In the genomic region with DNA sequence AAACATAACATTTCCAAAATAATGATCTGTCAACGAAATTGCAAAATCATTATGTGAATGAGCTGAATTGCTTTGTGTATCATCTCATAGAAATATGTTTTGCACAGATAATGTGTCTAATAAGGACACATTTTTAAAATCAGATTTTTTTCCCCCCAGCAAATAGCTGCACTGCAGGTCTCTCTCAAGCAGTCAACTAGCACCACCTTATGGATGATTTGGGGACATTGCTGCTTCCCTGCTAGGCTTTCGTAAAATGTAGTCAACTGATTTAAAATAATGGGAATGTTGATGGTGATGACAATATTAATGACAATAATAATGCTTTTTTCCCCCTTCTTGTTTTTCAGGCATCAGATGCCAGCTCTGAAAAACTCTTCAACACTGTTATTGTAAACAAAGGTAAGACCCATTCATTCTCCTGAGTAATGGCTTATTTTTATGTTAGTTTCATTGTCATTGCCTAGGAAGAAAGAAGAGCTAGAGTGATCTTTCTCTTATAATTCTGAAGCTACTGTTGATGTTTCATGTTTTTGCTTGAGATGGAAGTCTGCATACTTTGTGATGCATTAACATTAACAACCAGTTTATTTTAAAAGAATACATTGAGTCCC, we compare ENCODE assay signal across 7 cellular contexts.
DNase-seq lines count a peak whose midpoint lies in the region; ATAC-seq and TF ChIP-seq lines count a peak whose summit lies in the region.

No MANE protein-coding gene starts in this region.

- H4K20me1 ChIP-seq in PC-9 (ENCODE audit: insufficient read depth) (no peaks in the 10 kb centered on the region), neural cell (ENCODE audit: insufficient read depth) (peaks cover 55% of the 10 kb centered on the region)

- H3K36me3 ChIP-seq in PC-9 (ENCODE audit: low read depth) (no peaks in the 10 kb centered on the region), neural cell (ENCODE audit: insufficient read depth, low read length) (no peaks in the 10 kb centered on the region)

- no peak overlapping the region for H3K4me3 ChIP-seq in Jurkat, Clone E6-1 (ENCODE audit: low read length)
- H3K4me3 ChIP-seq in PC-9: no peak overlapping the region
- H3K4me3 ChIP-seq in neural cell (ENCODE audit: low read length): peak overlapping the region; percentile 87

- peak; percentile 75 for DNase-seq in Daoy (ENCODE audit: low read depth)
- peak; percentile 47 for DNase-seq in Jurkat, Clone E6-1 (ENCODE audit: low read depth, low spot score)
- no peak for DNase-seq in PC-9
- DNase-seq in epidermal melanocyte (ENCODE audit: insufficient read length, low spot score): peak; percentile 79

- TF ChIP-seq CTCF in PC-9 (conservative IDR thresholded peaks at IDR 0.05) (peak; percentile 68), neural cell (IDR thresholded peaks at IDR 0.05; ENCODE audit: poor library complexity, severe bottlenecking) (peak; percentile 95)

- H3K4me2 ChIP-seq in PC-9 (no peak overlapping the region), neural cell (ENCODE audit: low read length) (peak overlapping the region; percentile 93)

- POLR2A ChIA-PET in PC-9 (lab: Charles Lee; ENCODE audit: unreplicated experiment): no interaction called here

- peak; percentile 96 for TF ChIP-seq RAD21 in neural cell (conservative IDR thresholded peaks at IDR 0.05)

- CTCF ChIA-PET in PC-9 (lab: Charles Lee): interaction anchor here (0.6 kb wide), 1 partner anchor 514 kb away, joined by 5 read pairs; no protein-coding TSS in a partner anchor

- H3K4me1 ChIP-seq in PC-9 (replicated peaks; ENCODE audit: insufficient read depth): no peaks in the 10 kb centered on the region

- no TSS peak for BruUV-seq in PC-9 (replicated peaks; lab: Mats Ljungman, UMichigan)

- H3F3A ChIP-seq in PC-9 (ENCODE audit: insufficient read depth, low read depth): no peaks in the 10 kb centered on the region
- H3F3A ChIP-seq in neural cell (ENCODE audit: insufficient read depth, low read length, poor library complexity, severe bottlenecking): peaks cover 8% of the 10 kb centered on the region

- H3K27me3 ChIP-seq in PC-9 (ENCODE audit: insufficient read depth, low read depth) (peaks cover 35% of the 10 kb centered on the region), neural cell (ENCODE audit: insufficient read depth, low read depth, low read length) (no peaks in the 10 kb centered on the region)

- no peaks in the 10 kb centered on the region for H3K9me2 ChIP-seq in PC-9 (ENCODE audit: insufficient read depth)
- H3K9me2 ChIP-seq in neural cell (ENCODE audit: insufficient read depth, low read length): no peaks in the 10 kb centered on the region

- no peaks in the 10 kb centered on the region for H3K79me2 ChIP-seq in PC-9 (ENCODE audit: low read depth)
- peaks cover 90% of the 10 kb centered on the region for H3K79me2 ChIP-seq in neural cell (replicated peaks; ENCODE audit: insufficient read depth, low read length)

- ATAC-seq in HG03520 (IDR thresholded peaks at IDR 0.05; ENCODE audit: unreplicated experiment) (no peak), GM21723 (IDR thresholded peaks at IDR 0.05; ENCODE audit: unreplicated experiment) (no peak)

- H3K27ac ChIP-seq in PC-9: no peak overlapping the region
- H3K27ac ChIP-seq in neural cell (ENCODE audit: low read length): peak overlapping the region; percentile 91

- H3K9me3 ChIP-seq in PC-9 (ENCODE audit: insufficient read depth, low read depth) (no peaks in the 10 kb centered on the region), neural cell (ENCODE audit: low read length) (no peaks in the 10 kb centered on the region)

- no peak overlapping the region for H2AFZ ChIP-seq in PC-9
- no peak overlapping the region for H2AFZ ChIP-seq in neural cell (ENCODE audit: low read depth, low read length)

- intact Hi-C loops in PC-9 (cut with micrococcal nuclease; ENCODE audit: unreplicated experiment): no loop called here

- peak; percentile 38 for TF ChIP-seq EP300 in neural cell (conservative IDR thresholded peaks at IDR 0.05; ENCODE audit: poor library complexity, severe bottlenecking)

- H3K9ac ChIP-seq in neural cell (ENCODE audit: low read length): peak overlapping the region; percentile 94

TF ChIP-seq in neural cell, 6 proteins besides CTCF, POLR2A, EP300 and RAD21:
- TF ChIP-seq, protein P1, sequence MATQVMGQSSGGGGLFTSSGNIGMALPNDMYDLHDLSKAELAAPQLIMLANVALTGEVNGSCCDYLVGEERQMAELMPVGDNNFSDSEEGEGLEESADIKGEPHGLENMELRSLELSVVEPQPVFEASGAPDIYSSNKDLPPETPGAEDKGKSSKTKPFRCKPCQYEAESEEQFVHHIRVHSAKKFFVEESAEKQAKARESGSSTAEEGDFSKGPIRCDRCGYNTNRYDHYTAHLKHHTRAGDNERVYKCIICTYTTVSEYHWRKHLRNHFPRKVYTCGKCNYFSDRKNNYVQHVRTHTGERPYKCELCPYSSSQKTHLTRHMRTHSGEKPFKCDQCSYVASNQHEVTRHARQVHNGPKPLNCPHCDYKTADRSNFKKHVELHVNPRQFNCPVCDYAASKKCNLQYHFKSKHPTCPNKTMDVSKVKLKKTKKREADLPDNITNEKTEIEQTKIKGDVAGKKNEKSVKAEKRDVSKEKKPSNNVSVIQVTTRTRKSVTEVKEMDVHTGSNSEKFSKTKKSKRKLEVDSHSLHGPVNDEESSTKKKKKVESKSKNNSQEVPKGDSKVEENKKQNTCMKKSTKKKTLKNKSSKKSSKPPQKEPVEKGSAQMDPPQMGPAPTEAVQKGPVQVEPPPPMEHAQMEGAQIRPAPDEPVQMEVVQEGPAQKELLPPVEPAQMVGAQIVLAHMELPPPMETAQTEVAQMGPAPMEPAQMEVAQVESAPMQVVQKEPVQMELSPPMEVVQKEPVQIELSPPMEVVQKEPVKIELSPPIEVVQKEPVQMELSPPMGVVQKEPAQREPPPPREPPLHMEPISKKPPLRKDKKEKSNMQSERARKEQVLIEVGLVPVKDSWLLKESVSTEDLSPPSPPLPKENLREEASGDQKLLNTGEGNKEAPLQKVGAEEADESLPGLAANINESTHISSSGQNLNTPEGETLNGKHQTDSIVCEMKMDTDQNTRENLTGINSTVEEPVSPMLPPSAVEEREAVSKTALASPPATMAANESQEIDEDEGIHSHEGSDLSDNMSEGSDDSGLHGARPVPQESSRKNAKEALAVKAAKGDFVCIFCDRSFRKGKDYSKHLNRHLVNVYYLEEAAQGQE (IDR thresholded peaks at IDR 0.05; ENCODE audit: borderline replicate concordance): no peak
- TF ChIP-seq SMC3 (conservative IDR thresholded peaks at IDR 0.05; ENCODE audit: poor library complexity) (peak; percentile 89), MXI1 (conservative IDR thresholded peaks at IDR 0.05; ENCODE audit: poor library complexity, severe bottlenecking) (no peak), POLR2AphosphoS5 (IDR thresholded peaks at IDR 0.05) (peak; percentile 9), TAF1 (IDR thresholded peaks at IDR 0.05; ENCODE audit: low read depth) (no peak), EZH2 (IDR thresholded peaks at IDR 0.05; ENCODE audit: borderline replicate concordance, insufficient read depth, low read length, poor library complexity, severe bottlenecking) (no peak)

Comparison
In these comparisons a context has a peak if more than half of its experiments do, and no peak if none do; other contexts are left out.
1. DNase-seq: peak in Daoy (single experiment), Jurkat, Clone E6-1 (single experiment) and epidermal melanocyte (single experiment); none in PC-9 (0 of 2).